13 cellular contexts compared by ENCODE assay signal in the genomic region with DNA sequence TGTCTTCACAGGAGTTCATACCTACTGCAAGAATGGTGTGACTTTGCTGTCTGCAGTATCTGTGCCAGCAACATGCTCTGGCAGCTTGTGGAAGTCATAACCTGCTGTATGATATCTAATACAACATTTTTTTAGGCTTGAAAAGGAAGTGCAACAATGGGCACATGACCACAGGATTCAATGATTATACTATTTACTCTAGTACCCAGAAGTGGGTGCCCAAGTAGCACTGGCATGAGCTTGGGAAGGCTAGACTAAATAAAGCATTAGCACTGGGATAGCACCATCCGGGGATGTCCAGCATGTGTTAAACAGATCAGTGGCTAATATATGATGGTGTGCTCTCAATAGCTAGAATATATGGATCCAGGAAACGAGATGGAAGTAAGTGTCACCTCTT.
A peak's percentile ranks its signal among the peaks of the same experiment; 100 is the strongest.
DNase-seq lines count a peak whose midpoint lies in the region; ATAC-seq and TF ChIP-seq lines count a peak whose summit lies in the region.
"Had no signal": no experiment of that assay in that cellular context is flagged by ENCODE, and none has a peak within 500 bp of the region (broad histone marks: within the 10 kb centered on the region; RNA-seq: fewer than 3 reads in every experiment).

No MANE protein-coding gene starts in this region.

- ATAC-seq in HG02981 (IDR thresholded peaks at IDR 0.05; ENCODE audit: unreplicated experiment) = no peak
- ATAC-seq in CD8-positive, alpha-beta T cell = no peak
- ATAC-seq: HepG2 had no signal

- H3K36me3 ChIP-seq in CD8-positive, alpha-beta memory T cell (ENCODE audit: insufficient read depth, low read length) = no peaks in the 10 kb centered on the region
- H3K36me3 ChIP-seq in CD8-positive, alpha-beta T cell (ENCODE audit: insufficient read depth, low read length) = no peaks in the 10 kb centered on the region
- H3K36me3 ChIP-seq: HAP-1 had no signal

- no peaks in the 10 kb centered on the region for H3K9me3 ChIP-seq in CD8-positive, alpha-beta memory T cell (ENCODE audit: low read length)
- H3K9me3 ChIP-seq in CD8-positive, alpha-beta T cell (ENCODE audit: low read length) = no peaks in the 10 kb centered on the region
- H3K9me3 ChIP-seq: HAP-1 had no signal

- H3K4me3 Mint-ChIP-seq in CD8-positive, alpha-beta memory T cell = no peak overlapping the region
- no peak overlapping the region for H3K4me3 Mint-ChIP-seq in CD8-positive, alpha-beta T cell
- H3K4me3 Mint-ChIP-seq: CD14-positive monocyte had no signal

- no peak for TF ChIP-seq CTCF in epithelial cell of esophagus (IDR thresholded peaks at IDR 0.05; ENCODE audit: insufficient read depth, low read depth, low read length, missing control alignments)
- no peak for TF ChIP-seq CTCF in CD8-positive, alpha-beta T cell (IDR thresholded peaks at IDR 0.05)

- no peaks in the 10 kb centered on the region for H3K27me3 ChIP-seq in CD8-positive, alpha-beta memory T cell (ENCODE audit: insufficient read depth, low read length, poor library complexity, severe bottlenecking)
- no peaks in the 10 kb centered on the region for H3K27me3 ChIP-seq in CD8-positive, alpha-beta T cell (ENCODE audit: insufficient read depth, low read length)

- no peak overlapping the region for H3K27ac ChIP-seq in CD8-positive, alpha-beta memory T cell (ENCODE audit: low read depth, low read length)
- H3K27ac ChIP-seq in CD8-positive, alpha-beta T cell (ENCODE audit: low read depth, low read length) = no peak overlapping the region
- H3K27ac ChIP-seq: 22Rv1 had no signal

- H3K4me3 ChIP-seq in epithelial cell of esophagus (ENCODE audit: low read length) = no peak overlapping the region
- H3K4me3 ChIP-seq in CD8-positive, alpha-beta memory T cell (ENCODE audit: low read length) = no peak overlapping the region
- H3K4me3 ChIP-seq in CD8-positive, alpha-beta T cell (ENCODE audit: low read depth, low read length) = no peak overlapping the region
- H3K4me3 ChIP-seq: HAP-1 had no signal

- H3K27me3 Mint-ChIP-seq in CD8-positive, alpha-beta memory T cell = peaks cover 1 to 7% of the 10 kb centered on the region in 2 donors
- peaks cover 3% of the 10 kb centered on the region for H3K27me3 Mint-ChIP-seq in CD8-positive, alpha-beta T cell (ENCODE audit: low read depth)

- no peaks in the 10 kb centered on the region for H3K9me3 Mint-ChIP-seq in CD8-positive, alpha-beta memory T cell
- no peaks in the 10 kb centered on the region for H3K9me3 Mint-ChIP-seq in CD8-positive, alpha-beta T cell
- H3K9me3 Mint-ChIP-seq: CD14-positive monocyte had no signal

- peak; percentile 8 for DNase-seq in DMS153 (lab: John Stamatoyannopoulos, UW)
- DNase-seq in DMS153 treated with DMSO at 0.1 percent for 48 hours (lab: John Stamatoyannopoulos, UW; ENCODE audit: unreplicated experiment) = no peak
- DNase-seq in NCI-H2029 treated with DMSO at 0.1 percent for 48 hours (lab: John Stamatoyannopoulos, UW) = peak; percentile 81
- peak; percentile 19 for DNase-seq in epithelial cell of esophagus (ENCODE audit: low read depth)
- no peak for DNase-seq in CD8-positive, alpha-beta memory T cell
- DNase-seq in CD8-positive, alpha-beta T cell = no peak
- DNase-seq: DND-41, GDM1 had no signal

- POLR2A ChIA-PET in CD8-positive, alpha-beta memory T cell (lab: Charles Lee) = no interaction called here
- POLR2A ChIA-PET in CD8-positive, alpha-beta T cell (lab: Charles Lee) = no interaction called here

- CTCF ChIA-PET in CD8-positive, alpha-beta memory T cell (lab: Charles Lee) = no interaction called here
- CTCF ChIA-PET in CD8-positive, alpha-beta T cell (lab: Charles Lee) = no interaction called here

- H3K36me3 Mint-ChIP-seq in CD8-positive, alpha-beta memory T cell = no peaks in the 10 kb centered on the region
- H3K36me3 Mint-ChIP-seq in CD8-positive, alpha-beta T cell = no peaks in the 10 kb centered on the region
- H3K36me3 Mint-ChIP-seq: CD14-positive monocyte had no signal

- intact Hi-C loops in CD8-positive, alpha-beta T cell (cut with DNase I, micrococcal nuclease) = no loop called here

- H3K4me1 Mint-ChIP-seq in CD8-positive, alpha-beta memory T cell = no peaks in the 10 kb centered on the region
- no peaks in the 10 kb centered on the region for H3K4me1 Mint-ChIP-seq in CD8-positive, alpha-beta T cell (ENCODE audit: low read depth)
- H3K4me1 Mint-ChIP-seq: CD14-positive monocyte had no signal

- H3K4me1 ChIP-seq in CD8-positive, alpha-beta memory T cell (ENCODE audit: insufficient read depth, low read length) = no peaks in the 10 kb centered on the region
- no peaks in the 10 kb centered on the region for H3K4me1 ChIP-seq in CD8-positive, alpha-beta T cell (ENCODE audit: insufficient read depth, low read length)
- H3K4me1 ChIP-seq: HAP-1 had no signal

- H3K27ac Mint-ChIP-seq in CD8-positive, alpha-beta memory T cell = no peak overlapping the region
- no peak overlapping the region for H3K27ac Mint-ChIP-seq in CD8-positive, alpha-beta T cell
- H3K27ac Mint-ChIP-seq: CD14-positive monocyte had no signal

Comparison
In these comparisons a context has a peak if more than half of its experiments do, and no peak if none do; other contexts are left out.
1. DNase-seq: peak in DMS153 (single experiment), NCI-H2029 treated with DMSO at 0.1 percent for 48 hours (single experiment) and epithelial cell of esophagus (single experiment); none in DMS153 treated with DMSO at 0.1 percent for 48 hours (single experiment), CD8-positive, alpha-beta memory T cell (0 of 5) and CD8-positive, alpha-beta T cell (0 of 7).